In genomic region chr12:31959701-31960391, GRCh38 we compare ENCODE assay signal across 8 cellular contexts. TPM values are rescaled to one million over a fixed set of nuclear protein-coding genes. Genes with fewer than 3 reads are reported as not detected.
DNase-seq lines count a peak whose midpoint lies in the region; ATAC-seq and TF ChIP-seq lines count a peak whose summit lies in the region.

No MANE protein-coding gene starts in this region.

- peak overlapping the region; percentile 86 to 97 (median 93) for H3K4me3 Mint-ChIP-seq in T-cell

- no peaks in the 10 kb centered on the region for H3K9me3 ChIP-seq in HAP-1
- no peaks in the 10 kb centered on the region for H3K9me3 ChIP-seq in ascending aorta

- H3K36me3 ChIP-seq in HAP-1 (replicated peaks), result peaks cover 19% of the 10 kb centered on the region
- H3K36me3 ChIP-seq in ascending aorta, result peaks cover 0 to 13% of the 10 kb centered on the region in 2 donors

- H3K27ac ChIP-seq in ascending aorta, result peak overlapping the region; percentile 82 to 96

- peak overlapping the region; percentile 95 to 99 for H3K27ac Mint-ChIP-seq in T-cell

- peaks cover 48% of the 10 kb centered on the region for H3K36me3 Mint-ChIP-seq in T-cell

- TF ChIP-seq CTCF in ascending aorta (IDR thresholded peaks at IDR 0.05), result peak in 1 of 3 experiments; percentile 12

- peak; percentile 46 to 66 for DNase-seq in HAP-1 (ENCODE audit: low spot score in 2 of 2)
- peak; percentile 65 for DNase-seq in LoVo (ENCODE audit: low spot score)
- DNase-seq in T-cell, result peak; percentile 22 to 81 (median 70)
- peak in 1 of 2 donors; percentile 79 for DNase-seq in ascending aorta (ENCODE audit: low spot score in 2 of 2)
- DNase-seq in hepatic stellate cell (ENCODE audit: low spot score), result peak; percentile 53
- DNase-seq in retina, result peak; percentile 89
- DNase-seq in epidermal melanocyte (ENCODE audit: insufficient read length, low spot score), result no peak

- H3K27me3 Mint-ChIP-seq in T-cell, result no peaks in the 10 kb centered on the region

- POLR2A ChIA-PET in T-cell (lab: Charles Lee), result interaction anchor here (0.6 to 1.6 kb wide), 7 partner anchors 28 to 231 kb away, joined by 3 to 8 read pairs (median 4); partner anchors contain the start of gene AMN1 (in 1 of the 2)

- CTCF ChIA-PET in T-cell (lab: Charles Lee), result interaction anchor here (0.6 to 2.1 kb wide), 11 partner anchors 27 to 307 kb away, joined by 3 to 7 read pairs (median 5); partner anchors contain the start of gene ETFBKMT (in 1 of the 2)

- H3K9me3 Mint-ChIP-seq in T-cell, result peaks cover 0 to 11% (median 4%) of the 10 kb centered on the region in 3 donors

- H3K27me3 ChIP-seq in HAP-1 (ENCODE audit: low read depth), result no peaks in the 10 kb centered on the region
- no peaks in the 10 kb centered on the region for H3K27me3 ChIP-seq in ascending aorta

- intact Hi-C loops in ascending aorta (cut with DNase I), result loop anchor here (1.0 to 2.0 kb wide), 3 partner anchors 147 to 301 kb away; partner anchors contain the start of genes AMN1, BICD1 and ETFBKMT

- peaks cover 65 to 75% (median 66%) of the 10 kb centered on the region in 3 donors for H3K4me1 Mint-ChIP-seq in T-cell

- in situ Hi-C loops in HAP-1 (cut with MboI; ENCODE audit: low sequenced_read_pairs), result no loop called here

- H3K4me3 ChIP-seq in GM08714 (ENCODE audit: low read length) (peak overlapping the region; percentile 91), HAP-1 (peak overlapping the region; percentile 56), ascending aorta (peak overlapping the region; percentile 82 to 85)

- H3K4me1 ChIP-seq in HAP-1 (peaks cover 42% of the 10 kb centered on the region), ascending aorta (peaks cover 3 to 17% of the 10 kb centered on the region in 2 donors)

- peak; percentile 65 to 70 (median 67) for ATAC-seq in T-cell (replicated peaks in 1 of 4)

RNA-seq across cellular contexts. Expression of gene RESF1, which starts 0.6 kb away (rescaled TPM):
- total RNA-seq in T-cell, result 100 to 1,000 TPM; 196 to 351 (median 265) TPM
- total RNA-seq in ascending aorta, result 26.0 TPM
